ENCODE assay signal across 1 cellular context in the genomic region with DNA sequence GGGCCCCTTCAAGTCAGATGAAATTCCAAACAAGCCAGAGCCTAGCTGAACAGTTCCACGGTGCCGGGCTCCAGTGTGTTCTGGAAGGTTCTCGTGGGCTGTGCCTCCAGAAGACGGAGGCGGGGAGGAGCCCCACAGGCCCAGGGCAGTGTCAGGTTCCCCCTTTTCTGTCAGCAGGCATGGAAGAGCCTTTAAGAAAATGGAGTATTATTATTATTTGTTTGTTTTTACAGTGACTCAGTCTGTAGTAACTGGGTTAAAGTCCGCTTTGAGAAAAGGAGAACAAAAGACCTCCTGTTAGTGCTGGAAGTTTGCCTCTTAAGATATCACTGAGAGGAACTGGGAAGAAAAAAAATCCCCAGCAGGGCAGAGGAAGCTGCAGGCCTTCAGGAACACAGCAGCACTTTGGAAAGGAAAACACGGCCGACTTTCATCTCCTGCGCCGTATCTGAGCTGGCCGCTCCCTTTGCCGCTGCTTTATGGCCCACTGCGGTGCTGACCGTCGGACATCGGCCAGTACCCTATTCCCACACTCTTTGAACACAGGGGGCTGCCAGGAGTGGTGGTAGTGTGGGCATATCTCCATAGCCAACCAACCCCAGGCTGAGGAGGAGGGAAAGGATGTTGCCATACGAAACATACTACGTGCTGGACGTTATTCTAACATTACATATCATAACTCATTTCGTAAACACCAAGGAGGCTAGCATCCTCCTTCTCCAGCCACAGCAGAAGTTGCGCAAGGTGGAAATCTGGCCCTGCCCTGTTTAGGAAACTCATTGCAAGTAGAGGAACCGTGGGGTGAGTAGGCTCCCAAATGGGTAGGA.
A peak's percentile ranks its signal among the peaks of the same experiment; 100 is the strongest.
TF ChIP-seq lines count a peak whose summit lies in the region.

No MANE protein-coding gene starts in this region.

TF ChIP-seq in HepG2, 621 proteins besides CTCF, POLR2A, EP300 and RAD21 (continued from another document and continues in another):
- TF ChIP-seq, protein P1, sequence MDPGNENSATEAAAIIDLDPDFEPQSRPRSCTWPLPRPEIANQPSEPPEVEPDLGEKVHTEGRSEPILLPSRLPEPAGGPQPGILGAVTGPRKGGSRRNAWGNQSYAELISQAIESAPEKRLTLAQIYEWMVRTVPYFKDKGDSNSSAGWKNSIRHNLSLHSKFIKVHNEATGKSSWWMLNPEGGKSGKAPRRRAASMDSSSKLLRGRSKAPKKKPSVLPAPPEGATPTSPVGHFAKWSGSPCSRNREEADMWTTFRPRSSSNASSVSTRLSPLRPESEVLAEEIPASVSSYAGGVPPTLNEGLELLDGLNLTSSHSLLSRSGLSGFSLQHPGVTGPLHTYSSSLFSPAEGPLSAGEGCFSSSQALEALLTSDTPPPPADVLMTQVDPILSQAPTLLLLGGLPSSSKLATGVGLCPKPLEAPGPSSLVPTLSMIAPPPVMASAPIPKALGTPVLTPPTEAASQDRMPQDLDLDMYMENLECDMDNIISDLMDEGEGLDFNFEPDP (CRISPR knock-in tag; conservative IDR thresholded peaks at IDR 0.05) = no peak
- TF ChIP-seq RAD51 (IDR thresholded peaks at IDR 0.05; ENCODE audit: borderline replicate concordance) (no peak), GTF3A (CRISPR knock-in tag; conservative IDR thresholded peaks at IDR 0.05) (0 out of 2 replicates have a peak, but pooled peaks have one; percentile 59), TP53 (CRISPR knock-in tag; conservative IDR thresholded peaks at IDR 0.05) (no peak), HMGA1 (CRISPR knock-in tag; conservative IDR thresholded peaks at IDR 0.05) (no peak), SP2 (CRISPR knock-in tag; IDR thresholded peaks at IDR 0.05) (no peak), DNMT3B (CRISPR knock-in tag; conservative IDR thresholded peaks at IDR 0.05) (0 out of 2 replicates have a peak, but pooled peaks have one; percentile 59), ZNF629 (CRISPR knock-in tag; conservative IDR thresholded peaks at IDR 0.05) (0 out of 2 replicates have a peak, but pooled peaks have one; percentile 6), RFX3 (CRISPR knock-in tag; IDR thresholded peaks at IDR 0.05) (no peak), GLI4 (CRISPR knock-in tag; IDR thresholded peaks at IDR 0.05; ENCODE audit: borderline replicate concordance) (0 out of 2 replicates have a peak, but pooled peaks have one; percentile 38), ZNF614 (CRISPR knock-in tag; IDR thresholded peaks at IDR 0.05; ENCODE audit: borderline replicate concordance) (no peak), ZFP90 (CRISPR knock-in tag; IDR thresholded peaks at IDR 0.05; ENCODE audit: borderline replicate concordance) (no peak), NBN (conservative IDR thresholded peaks at IDR 0.05) (no peak), GATAD2A (CRISPR knock-in tag; IDR thresholded peaks at IDR 0.05) (peak; percentile 92), ZNF101 (CRISPR knock-in tag; IDR thresholded peaks at IDR 0.05; ENCODE audit: borderline replicate concordance, low read depth) (no peak), KDM5B (CRISPR knock-in tag; IDR thresholded peaks at IDR 0.05; ENCODE audit: borderline replicate concordance) (no peak; the same call in 1 of the 2 replicates), PLRG1 (conservative IDR thresholded peaks at IDR 0.05) (no peak), ARNT2 (CRISPR knock-in tag; IDR thresholded peaks at IDR 0.05; ENCODE audit: low read depth) (no peak), ZC3H4 (CRISPR knock-in tag; IDR thresholded peaks at IDR 0.05; ENCODE audit: borderline replicate concordance) (no peak), ZNF788 (CRISPR knock-in tag; IDR thresholded peaks at IDR 0.05; ENCODE audit: borderline replicate concordance) (peak; percentile 43; the same call in 1 of the 2 replicates), ZNF260 (CRISPR knock-in tag; IDR thresholded peaks at IDR 0.05; ENCODE audit: borderline replicate concordance, low read depth) (no peak), ZNF251 (CRISPR knock-in tag; IDR thresholded peaks at IDR 0.05) (no peak), ZBTB3 (CRISPR knock-in tag; IDR thresholded peaks at IDR 0.05; ENCODE audit: borderline replicate concordance, low read depth) (peak; percentile 90; the same call in 1 of the 2 replicates), ZSCAN9 (CRISPR knock-in tag; IDR thresholded peaks at IDR 0.05; ENCODE audit: borderline replicate concordance) (peak; percentile 11; the same call in 1 of the 2 replicates), ZMYM2 (CRISPR knock-in tag; IDR thresholded peaks at IDR 0.05) (peak; percentile 79; the same call in 1 of the 2 replicates), SKI (IDR thresholded peaks at IDR 0.05; ENCODE audit: partially characterized antibody) (no peak), TARDBP (CRISPR knock-in tag; IDR thresholded peaks at IDR 0.05) (peak; percentile 16), NFE2L2 (IDR thresholded peaks at IDR 0.05; ENCODE audit: low read length) (no peak), ZNF772 (CRISPR knock-in tag; IDR thresholded peaks at IDR 0.05) (no peak), ZNF232 (CRISPR knock-in tag; IDR thresholded peaks at IDR 0.05; ENCODE audit: borderline replicate concordance) (no peak), CEBPG (CRISPR knock-in tag; IDR thresholded peaks at IDR 0.05) (peak; percentile 88), PAX8 (CRISPR knock-in tag; IDR thresholded peaks at IDR 0.05; ENCODE audit: borderline replicate concordance) (no peak), MEF2D (CRISPR knock-in tag; IDR thresholded peaks at IDR 0.05) (no peak), SMC3 (IDR thresholded peaks at IDR 0.05; ENCODE audit: low read length) (no peak; the same call in 1 of the 2 replicates)
- TF ChIP-seq, protein P2, sequence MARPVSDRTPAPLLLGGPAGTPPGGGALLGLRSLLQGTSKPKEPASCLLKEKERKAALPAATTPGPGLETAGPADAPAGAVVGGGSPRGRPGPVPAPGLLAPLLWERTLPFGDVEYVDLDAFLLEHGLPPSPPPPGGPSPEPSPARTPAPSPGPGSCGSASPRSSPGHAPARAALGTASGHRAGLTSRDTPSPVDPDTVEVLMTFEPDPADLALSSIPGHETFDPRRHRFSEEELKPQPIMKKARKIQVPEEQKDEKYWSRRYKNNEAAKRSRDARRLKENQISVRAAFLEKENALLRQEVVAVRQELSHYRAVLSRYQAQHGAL (CRISPR knock-in tag; IDR thresholded peaks at IDR 0.05; ENCODE audit: not compliant biosample characterization) = no peak
- TF ChIP-seq, protein P3, sequence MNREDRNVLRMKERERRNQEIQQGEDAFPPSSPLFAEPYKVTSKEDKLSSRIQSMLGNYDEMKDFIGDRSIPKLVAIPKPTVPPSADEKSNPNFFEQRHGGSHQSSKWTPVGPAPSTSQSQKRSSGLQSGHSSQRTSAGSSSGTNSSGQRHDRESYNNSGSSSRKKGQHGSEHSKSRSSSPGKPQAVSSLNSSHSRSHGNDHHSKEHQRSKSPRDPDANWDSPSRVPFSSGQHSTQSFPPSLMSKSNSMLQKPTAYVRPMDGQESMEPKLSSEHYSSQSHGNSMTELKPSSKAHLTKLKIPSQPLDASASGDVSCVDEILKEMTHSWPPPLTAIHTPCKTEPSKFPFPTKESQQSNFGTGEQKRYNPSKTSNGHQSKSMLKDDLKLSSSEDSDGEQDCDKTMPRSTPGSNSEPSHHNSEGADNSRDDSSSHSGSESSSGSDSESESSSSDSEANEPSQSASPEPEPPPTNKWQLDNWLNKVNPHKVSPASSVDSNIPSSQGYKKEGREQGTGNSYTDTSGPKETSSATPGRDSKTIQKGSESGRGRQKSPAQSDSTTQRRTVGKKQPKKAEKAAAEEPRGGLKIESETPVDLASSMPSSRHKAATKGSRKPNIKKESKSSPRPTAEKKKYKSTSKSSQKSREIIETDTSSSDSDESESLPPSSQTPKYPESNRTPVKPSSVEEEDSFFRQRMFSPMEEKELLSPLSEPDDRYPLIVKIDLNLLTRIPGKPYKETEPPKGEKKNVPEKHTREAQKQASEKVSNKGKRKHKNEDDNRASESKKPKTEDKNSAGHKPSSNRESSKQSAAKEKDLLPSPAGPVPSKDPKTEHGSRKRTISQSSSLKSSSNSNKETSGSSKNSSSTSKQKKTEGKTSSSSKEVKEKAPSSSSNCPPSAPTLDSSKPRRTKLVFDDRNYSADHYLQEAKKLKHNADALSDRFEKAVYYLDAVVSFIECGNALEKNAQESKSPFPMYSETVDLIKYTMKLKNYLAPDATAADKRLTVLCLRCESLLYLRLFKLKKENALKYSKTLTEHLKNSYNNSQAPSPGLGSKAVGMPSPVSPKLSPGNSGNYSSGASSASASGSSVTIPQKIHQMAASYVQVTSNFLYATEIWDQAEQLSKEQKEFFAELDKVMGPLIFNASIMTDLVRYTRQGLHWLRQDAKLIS (CRISPR knock-in tag; IDR thresholded peaks at IDR 0.05) = no peak
- TF ChIP-seq, protein P4, sequence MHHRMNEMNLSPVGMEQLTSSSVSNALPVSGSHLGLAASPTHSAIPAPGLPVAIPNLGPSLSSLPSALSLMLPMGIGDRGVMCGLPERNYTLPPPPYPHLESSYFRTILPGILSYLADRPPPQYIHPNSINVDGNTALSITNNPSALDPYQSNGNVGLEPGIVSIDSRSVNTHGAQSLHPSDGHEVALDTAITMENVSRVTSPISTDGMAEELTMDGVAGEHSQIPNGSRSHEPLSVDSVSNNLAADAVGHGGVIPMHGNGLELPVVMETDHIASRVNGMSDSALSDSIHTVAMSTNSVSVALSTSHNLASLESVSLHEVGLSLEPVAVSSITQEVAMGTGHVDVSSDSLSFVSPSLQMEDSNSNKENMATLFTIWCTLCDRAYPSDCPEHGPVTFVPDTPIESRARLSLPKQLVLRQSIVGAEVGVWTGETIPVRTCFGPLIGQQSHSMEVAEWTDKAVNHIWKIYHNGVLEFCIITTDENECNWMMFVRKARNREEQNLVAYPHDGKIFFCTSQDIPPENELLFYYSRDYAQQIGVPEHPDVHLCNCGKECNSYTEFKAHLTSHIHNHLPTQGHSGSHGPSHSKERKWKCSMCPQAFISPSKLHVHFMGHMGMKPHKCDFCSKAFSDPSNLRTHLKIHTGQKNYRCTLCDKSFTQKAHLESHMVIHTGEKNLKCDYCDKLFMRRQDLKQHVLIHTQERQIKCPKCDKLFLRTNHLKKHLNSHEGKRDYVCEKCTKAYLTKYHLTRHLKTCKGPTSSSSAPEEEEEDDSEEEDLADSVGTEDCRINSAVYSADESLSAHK (CRISPR knock-in tag; IDR thresholded peaks at IDR 0.05; ENCODE audit: borderline replicate concordance) = 0 out of 2 replicates have a peak, but pooled peaks have one; percentile 60
- TF ChIP-seq, protein P5, sequence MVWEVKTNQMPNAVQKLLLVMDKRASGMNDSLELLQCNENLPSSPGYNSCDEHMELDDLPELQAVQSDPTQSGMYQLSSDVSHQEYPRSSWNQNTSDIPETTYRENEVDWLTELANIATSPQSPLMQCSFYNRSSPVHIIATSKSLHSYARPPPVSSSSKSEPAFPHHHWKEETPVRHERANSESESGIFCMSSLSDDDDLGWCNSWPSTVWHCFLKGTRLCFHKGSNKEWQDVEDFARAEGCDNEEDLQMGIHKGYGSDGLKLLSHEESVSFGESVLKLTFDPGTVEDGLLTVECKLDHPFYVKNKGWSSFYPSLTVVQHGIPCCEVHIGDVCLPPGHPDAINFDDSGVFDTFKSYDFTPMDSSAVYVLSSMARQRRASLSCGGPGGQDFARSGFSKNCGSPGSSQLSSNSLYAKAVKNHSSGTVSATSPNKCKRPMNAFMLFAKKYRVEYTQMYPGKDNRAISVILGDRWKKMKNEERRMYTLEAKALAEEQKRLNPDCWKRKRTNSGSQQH (CRISPR knock-in tag; IDR thresholded peaks at IDR 0.05; ENCODE audit: low read depth) = no peak
- TF ChIP-seq, protein P6, sequence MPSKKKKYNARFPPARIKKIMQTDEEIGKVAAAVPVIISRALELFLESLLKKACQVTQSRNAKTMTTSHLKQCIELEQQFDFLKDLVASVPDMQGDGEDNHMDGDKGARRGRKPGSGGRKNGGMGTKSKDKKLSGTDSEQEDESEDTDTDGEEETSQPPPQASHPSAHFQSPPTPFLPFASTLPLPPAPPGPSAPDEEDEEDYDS (CRISPR knock-in tag; IDR thresholded peaks at IDR 0.05) = no peak
- TF ChIP-seq, protein P7, sequence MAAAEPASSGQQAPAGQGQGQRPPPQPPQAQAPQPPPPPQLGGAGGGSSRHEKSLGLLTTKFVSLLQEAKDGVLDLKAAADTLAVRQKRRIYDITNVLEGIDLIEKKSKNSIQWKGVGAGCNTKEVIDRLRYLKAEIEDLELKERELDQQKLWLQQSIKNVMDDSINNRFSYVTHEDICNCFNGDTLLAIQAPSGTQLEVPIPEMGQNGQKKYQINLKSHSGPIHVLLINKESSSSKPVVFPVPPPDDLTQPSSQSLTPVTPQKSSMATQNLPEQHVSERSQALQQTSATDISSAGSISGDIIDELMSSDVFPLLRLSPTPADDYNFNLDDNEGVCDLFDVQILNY (CRISPR knock-in tag; conservative IDR thresholded peaks at IDR 0.05) = no peak
- TF ChIP-seq, protein P8, sequence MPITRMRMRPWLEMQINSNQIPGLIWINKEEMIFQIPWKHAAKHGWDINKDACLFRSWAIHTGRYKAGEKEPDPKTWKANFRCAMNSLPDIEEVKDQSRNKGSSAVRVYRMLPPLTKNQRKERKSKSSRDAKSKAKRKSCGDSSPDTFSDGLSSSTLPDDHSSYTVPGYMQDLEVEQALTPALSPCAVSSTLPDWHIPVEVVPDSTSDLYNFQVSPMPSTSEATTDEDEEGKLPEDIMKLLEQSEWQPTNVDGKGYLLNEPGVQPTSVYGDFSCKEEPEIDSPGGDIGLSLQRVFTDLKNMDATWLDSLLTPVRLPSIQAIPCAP (CRISPR knock-in tag; IDR thresholded peaks at IDR 0.05; ENCODE audit: low read depth) = no peak
- TF ChIP-seq, protein P9, sequence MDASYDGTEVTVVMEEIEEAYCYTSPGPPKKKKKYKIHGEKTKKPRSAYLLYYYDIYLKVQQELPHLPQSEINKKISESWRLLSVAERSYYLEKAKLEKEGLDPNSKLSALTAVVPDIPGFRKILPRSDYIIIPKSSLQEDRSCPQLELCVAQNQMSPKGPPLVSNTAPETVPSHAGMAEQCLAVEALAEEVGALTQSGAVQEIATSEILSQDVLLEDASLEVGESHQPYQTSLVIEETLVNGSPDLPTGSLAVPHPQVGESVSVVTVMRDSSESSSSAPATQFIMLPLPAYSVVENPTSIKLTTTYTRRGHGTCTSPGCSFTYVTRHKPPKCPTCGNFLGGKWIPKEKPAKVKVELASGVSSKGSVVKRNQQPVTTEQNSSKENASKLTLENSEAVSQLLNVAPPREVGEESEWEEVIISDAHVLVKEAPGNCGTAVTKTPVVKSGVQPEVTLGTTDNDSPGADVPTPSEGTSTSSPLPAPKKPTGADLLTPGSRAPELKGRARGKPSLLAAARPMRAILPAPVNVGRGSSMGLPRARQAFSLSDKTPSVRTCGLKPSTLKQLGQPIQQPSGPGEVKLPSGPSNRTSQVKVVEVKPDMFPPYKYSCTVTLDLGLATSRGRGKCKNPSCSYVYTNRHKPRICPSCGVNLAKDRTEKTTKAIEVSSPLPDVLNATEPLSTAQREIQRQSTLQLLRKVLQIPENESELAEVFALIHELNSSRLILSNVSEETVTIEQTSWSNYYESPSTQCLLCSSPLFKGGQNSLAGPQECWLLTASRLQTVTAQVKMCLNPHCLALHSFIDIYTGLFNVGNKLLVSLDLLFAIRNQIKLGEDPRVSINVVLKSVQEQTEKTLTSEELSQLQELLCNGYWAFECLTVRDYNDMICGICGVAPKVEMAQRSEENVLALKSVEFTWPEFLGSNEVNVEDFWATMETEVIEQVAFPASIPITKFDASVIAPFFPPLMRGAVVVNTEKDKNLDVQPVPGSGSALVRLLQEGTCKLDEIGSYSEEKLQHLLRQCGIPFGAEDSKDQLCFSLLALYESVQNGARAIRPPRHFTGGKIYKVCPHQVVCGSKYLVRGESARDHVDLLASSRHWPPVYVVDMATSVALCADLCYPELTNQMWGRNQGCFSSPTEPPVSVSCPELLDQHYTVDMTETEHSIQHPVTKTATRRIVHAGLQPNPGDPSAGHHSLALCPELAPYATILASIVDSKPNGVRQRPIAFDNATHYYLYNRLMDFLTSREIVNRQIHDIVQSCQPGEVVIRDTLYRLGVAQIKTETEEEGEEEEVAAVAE (CRISPR knock-in tag; IDR thresholded peaks at IDR 0.05; ENCODE audit: borderline replicate concordance) = no peak
